35 cellular contexts compared by ENCODE assay signal in genomic region chr10:99419688-99420087, GRCh38.
"Had no signal": no experiment of that assay in that cellular context is flagged by ENCODE, and none has a peak within 500 bp of the region (broad histone marks: within the 10 kb centered on the region; RNA-seq: fewer than 3 reads in every experiment).

No MANE protein-coding gene starts in this region.

- H3K4me1 Mint-ChIP-seq: activated naive CD4-positive, alpha-beta T cell treated with anti-CD3 and anti-CD28 coated beads, Interleukin-2, amount 10 ng/mL, durations not matched to agents 7 days and 5 days; activated naive CD8-positive, alpha-beta T cell treated with anti-CD3 and anti-CD28 coated beads, Interleukin-2, amount 50 U/mL, for 24 hours had no signal

- H3K4me3 ChIP-seq: adrenal gland, ascending aorta, body of pancreas, breast epithelium, cardiac muscle cell had no signal

- H3K27me3 Mint-ChIP-seq: activated naive CD4-positive, alpha-beta T cell treated with anti-CD3 and anti-CD28 coated beads, Interleukin-2, amount 10 ng/mL, durations not matched to agents 7 days and 5 days; activated naive CD4-positive, alpha-beta T cell treated with anti-CD3 and anti-CD28 coated beads, Interleukin-2, amount 50 U/mL, for 24 hours; activated naive CD8-positive, alpha-beta T cell; activated naive CD8-positive, alpha-beta T cell treated with anti-CD3 and anti-CD28 coated beads for 36 hours; activated naive CD8-positive, alpha-beta T cell treated with anti-CD3 and anti-CD28 coated beads, Interleukin-2, amount 10 ng/mL, durations not matched to agents 7 days and 5 days; activated naive CD8-positive, alpha-beta T cell treated with anti-CD3 and anti-CD28 coated beads, Interleukin-2, amount 50 U/mL, for 24 hours; activated T-cell treated with anti-CD3 and anti-CD28 coated beads, Interleukin-2, amount 50 U/mL, for 24 hours; central memory CD8-positive, alpha-beta T cell had no signal

- H3K9me3 ChIP-seq: adrenal gland, ascending aorta, body of pancreas, breast epithelium had no signal

- DNase-seq: activated effector memory CD4-positive, alpha-beta T cell treated with anti-CD3 and anti-CD28 coated beads, Interleukin-2, amount 50 U/mL, for 16 hours; activated effector memory CD4-positive, alpha-beta T cell treated with Interleukin-2 at 50 U/mL for 16 hours; activated gamma-delta T cell; activated gamma-delta T cell treated with Interleukin-2 at 50 U/mL for 16 hours; activated naive CD4-positive, alpha-beta T cell; activated naive CD4-positive, alpha-beta T cell treated with anti-CD3 and anti-CD28 coated beads for 36 hours; activated naive CD4-positive, alpha-beta T cell treated with anti-CD3 and anti-CD28 coated beads, Interleukin-2, amount 10 ng/mL, durations not matched to agents 7 days and 5 days; activated naive CD4-positive, alpha-beta T cell treated with anti-CD3 and anti-CD28 coated beads, Interleukin-2, amount 50 U/mL, for 16 hours; activated naive CD4-positive, alpha-beta T cell treated with Interleukin-2 at 50 U/mL for 16 hours; activated naive CD8-positive, alpha-beta T cell treated with anti-CD3 and anti-CD28 coated beads for 36 hours; activated naive CD8-positive, alpha-beta T cell treated with anti-CD3 and anti-CD28 coated beads, Interleukin-2, amount 10 ng/mL, durations not matched to agents 7 days and 5 days; activated naive CD8-positive, alpha-beta T cell treated with anti-CD3 and anti-CD28 coated beads, Interleukin-2, amount 50 U/mL, for 24 hours; activated T-cell treated with anti-CD3 and anti-CD28 coated beads for 4 hours; activated T-cell treated with anti-CD3 and anti-CD28 coated beads, Interleukin-2, amount 50 U/mL, for 1 hour; activated T-cell treated with anti-CD3 and anti-CD28 coated beads, Interleukin-2, amount 50 U/mL, for 24 hours; activated T-cell treated with anti-CD3 and anti-CD28 coated beads, Interleukin-2, amount 50 U/mL, for 4 hours; activated T-cell treated with anti-CD3 and anti-CD28 coated beads, Interleukin-2, amount 50 U/mL, for 48 hours; activated T-cell treated with anti-CD3 and anti-CD28 coated beads, Interleukin-2, amount 50 U/mL, for 72 hours; adrenal gland; amniotic stem cell; aorta; body of pancreas; brain microvascular endothelial cell; caudate nucleus; central memory CD4-positive, alpha-beta T cell; cerebellar nuclear complex had no signal

- H3K27ac ChIP-seq: adrenal gland, ascending aorta, body of pancreas, brain microvascular endothelial cell, breast epithelium, cardiac muscle cell had no signal

- H3K4me3 Mint-ChIP-seq: activated naive CD4-positive, alpha-beta T cell treated with anti-CD3 and anti-CD28 coated beads for 36 hours; activated naive CD4-positive, alpha-beta T cell treated with anti-CD3 and anti-CD28 coated beads, Interleukin-2, amount 10 ng/mL, durations not matched to agents 7 days and 5 days; activated naive CD4-positive, alpha-beta T cell treated with anti-CD3 and anti-CD28 coated beads, Interleukin-2, amount 50 U/mL, for 24 hours; activated naive CD8-positive, alpha-beta T cell; activated naive CD8-positive, alpha-beta T cell treated with anti-CD3 and anti-CD28 coated beads for 36 hours; activated naive CD8-positive, alpha-beta T cell treated with anti-CD3 and anti-CD28 coated beads, Interleukin-2, amount 10 ng/mL, durations not matched to agents 7 days and 5 days; activated naive CD8-positive, alpha-beta T cell treated with anti-CD3 and anti-CD28 coated beads, Interleukin-2, amount 50 U/mL, for 24 hours; activated T-cell treated with anti-CD3 and anti-CD28 coated beads, Interleukin-2, amount 50 U/mL, for 24 hours; activated T-cell treated with anti-CD3 and anti-CD28 coated beads, Interleukin-2, amount 50 U/mL, for 4 hours; activated T-cell treated with anti-CD3 and anti-CD28 coated beads, Interleukin-2, amount 50 U/mL, for 72 hours; activated T-helper 1 cell treated with anti-CD3 and anti-CD28 coated beads, Interleukin-12 subunit alpha, Interleukin-12 subunit beta, Interleukin-2, Interleukin-4 antibody, amounts not matched to agents 30 ng/mL and 10 ng/mL and 1 ng/mL, durations not matched to agents 14 hours and 24 hours and 36 hours; brain; central memory CD8-positive, alpha-beta T cell had no signal

- H3K27me3 ChIP-seq: adrenal gland, ascending aorta, body of pancreas, brain microvascular endothelial cell, breast epithelium, cardiac muscle cell had no signal

- H3K4me1 ChIP-seq: adrenal gland, ascending aorta, body of pancreas, breast epithelium had no signal

- H3K27ac Mint-ChIP-seq: activated naive CD4-positive, alpha-beta T cell treated with anti-CD3 and anti-CD28 coated beads for 36 hours; activated naive CD4-positive, alpha-beta T cell treated with anti-CD3 and anti-CD28 coated beads, Interleukin-2, amount 50 U/mL, for 24 hours; activated naive CD4-positive, alpha-beta T cell treated with anti-CD3 and anti-CD28 coated beads, Interleukin-2, amount 50 U/mL, for 72 hours; activated naive CD8-positive, alpha-beta T cell; activated naive CD8-positive, alpha-beta T cell treated with anti-CD3 and anti-CD28 coated beads for 36 hours; activated naive CD8-positive, alpha-beta T cell treated with anti-CD3 and anti-CD28 coated beads, Interleukin-2, amount 10 ng/mL, durations not matched to agents 7 days and 5 days; activated naive CD8-positive, alpha-beta T cell treated with anti-CD3 and anti-CD28 coated beads, Interleukin-2, amount 50 U/mL, for 24 hours; activated T-cell treated with anti-CD3 and anti-CD28 coated beads, Interleukin-2, amount 50 U/mL, for 24 hours; activated T-cell treated with anti-CD3 and anti-CD28 coated beads, Interleukin-2, amount 50 U/mL, for 72 hours; activated T-helper 1 cell treated with anti-CD3 and anti-CD28 coated beads, Interleukin-12 subunit alpha, Interleukin-12 subunit beta, Interleukin-2, Interleukin-4 antibody, amounts not matched to agents 30 ng/mL and 10 ng/mL and 1 ng/mL, durations not matched to agents 14 hours and 24 hours and 36 hours; brain had no signal

- H3K9me3 Mint-ChIP-seq: activated naive CD4-positive, alpha-beta T cell treated with anti-CD3 and anti-CD28 coated beads for 36 hours; activated naive CD4-positive, alpha-beta T cell treated with anti-CD3 and anti-CD28 coated beads, Interleukin-2, amount 10 ng/mL, durations not matched to agents 7 days and 5 days; activated naive CD4-positive, alpha-beta T cell treated with anti-CD3 and anti-CD28 coated beads, Interleukin-2, amount 50 U/mL, for 24 hours; activated naive CD4-positive, alpha-beta T cell treated with anti-CD3 and anti-CD28 coated beads, Interleukin-2, amount 50 U/mL, for 72 hours; activated naive CD8-positive, alpha-beta T cell treated with anti-CD3 and anti-CD28 coated beads, Interleukin-2, amount 10 ng/mL, durations not matched to agents 7 days and 5 days; activated naive CD8-positive, alpha-beta T cell treated with anti-CD3 and anti-CD28 coated beads, Interleukin-2, amount 50 U/mL, for 24 hours; activated T-cell treated with anti-CD3 and anti-CD28 coated beads, Interleukin-2, amount 50 U/mL, for 24 hours; activated T-cell treated with anti-CD3 and anti-CD28 coated beads, Interleukin-2, amount 50 U/mL, for 4 hours; activated T-cell treated with anti-CD3 and anti-CD28 coated beads, Interleukin-2, amount 50 U/mL, for 72 hours; activated T-helper 1 cell treated with anti-CD3 and anti-CD28 coated beads, Interleukin-12 subunit alpha, Interleukin-12 subunit beta, Interleukin-2, Interleukin-4 antibody, amounts not matched to agents 30 ng/mL and 10 ng/mL and 1 ng/mL, durations not matched to agents 14 hours and 24 hours and 36 hours; central memory CD8-positive, alpha-beta T cell had no signal

- ATAC-seq: activated naive CD4-positive, alpha-beta T cell treated with anti-CD3 and anti-CD28 coated beads, Interleukin-2, amount 50 U/mL, for 72 hours; activated naive CD8-positive, alpha-beta T cell treated with anti-CD3 and anti-CD28 coated beads, Interleukin-2, amount 50 U/mL, for 24 hours; activated T-cell treated with anti-CD3 and anti-CD28 coated beads, Interleukin-2, amount 50 U/mL, for 4 hours; activated T-cell treated with anti-CD3 and anti-CD28 coated beads, Interleukin-2, amount 50 U/mL, for 72 hours; body of pancreas had no signal
